In genomic region chr4:145935253-145936141, GRCh38 we compare ENCODE assay signal across 9 cellular contexts. TPM values are rescaled to one million over a fixed set of nuclear protein-coding genes. Genes with fewer than 3 reads are reported as not detected.
DNase-seq lines count a peak whose midpoint lies in the region; ATAC-seq and TF ChIP-seq lines count a peak whose summit lies in the region.
"Had no signal": no experiment of that assay in that cellular context is flagged by ENCODE, and none has a peak within 500 bp of the region (broad histone marks: within the 10 kb centered on the region; RNA-seq: fewer than 3 reads in every experiment).

No MANE protein-coding gene starts in this region.

- no peaks in the 10 kb centered on the region; the same call in 1 of the 2 replicates for H3K36me3 ChIP-seq in Panc1 (ENCODE audit: control insufficient read depth, insufficient read depth, low read length)
- H3K36me3 ChIP-seq in colonic mucosa, result no peaks in the 10 kb centered on the region
- H3K36me3 ChIP-seq in lower lobe of right lung, result no peaks in the 10 kb centered on the region
- no peaks in the 10 kb centered on the region for H3K36me3 ChIP-seq in testis (ENCODE audit: low read depth, missing control alignments)
- H3K36me3 ChIP-seq: neutrophil had no signal

- peak overlapping the region; percentile 93 for H3K27ac Mint-ChIP-seq in activated CD4-positive, alpha-beta T cell treated with anti-CD3 and anti-CD28 coated beads for 36 hours
- peak overlapping the region; percentile 95 to 99 (median 98) for H3K27ac Mint-ChIP-seq in H9

- H3K27ac ChIP-seq in H9 (ENCODE audit: insufficient read length, low read depth, low read length) (peak overlapping the region; percentile 13), Panc1 (ENCODE audit: low read length) (peak overlapping the region; percentile 75), colonic mucosa (peak overlapping the region; percentile 97), lower lobe of right lung (peak overlapping the region; percentile 91), testis (peak overlapping the region; percentile 90 to 95)
- H3K27ac ChIP-seq: neutrophil had no signal

- ATAC-seq in activated CD4-positive, alpha-beta T cell treated with anti-CD3 and anti-CD28 coated beads for 36 hours, result no peak
- ATAC-seq in Panc1, result no peak
- ATAC-seq in lower lobe of right lung, result no peak

- H2BK12ac ChIP-seq in H9 (ENCODE audit: insufficient read length, low read depth, low read length), result no peak overlapping the region

- H3K23ac ChIP-seq in H9 (ENCODE audit: insufficient read length, low read depth, low read length), result no peak overlapping the region

- CTCF ChIA-PET in activated CD4-positive, alpha-beta T cell treated with anti-CD3 and anti-CD28 coated beads for 36 hours (lab: Charles Lee), result interaction anchor here (0.7 to 1.1 kb wide), 2 partner anchors 27 to 41 kb away, joined by 3 read pairs; no protein-coding TSS in a partner anchor
- CTCF ChIA-PET in Panc1 (lab: Charles Lee), result no interaction called here

- in situ Hi-C loops in Panc1 (cut with HindIII; ENCODE audit: low pct_unique_long_range_greater_than_20kb, low sequenced_read_pairs), result no loop called here

- peak overlapping the region; percentile 65 to 72 for H3K4me3 ChIP-seq in Panc1 (ENCODE audit: low read depth in 2 of 2, low read length in 2 of 2)
- peak overlapping the region; percentile 60 for H3K4me3 ChIP-seq in colonic mucosa
- peak overlapping the region; percentile 80 for H3K4me3 ChIP-seq in lower lobe of right lung
- H3K4me3 ChIP-seq in testis, result peak overlapping the region; percentile 73 to 75

- no peak overlapping the region for H4K8ac ChIP-seq in H9 (replicated peaks; ENCODE audit: insufficient read length, low read depth, low read length)

- peak overlapping the region; percentile 58 for H3K9ac ChIP-seq in H9 (ENCODE audit: extremely low read depth, insufficient read length, low read length)
- peak overlapping the region; percentile 90 to 97 for H3K9ac ChIP-seq in colonic mucosa (ENCODE audit: low read depth in 2 of 2, low read length in 2 of 2)

- 100% methylated on average over 1 of the region's 18 CpGs for WGBS in H9 (ENCODE audit: extremely low coverage, insufficient read length, low lambda C conversion rate)
- WGBS in testis, 2 donors, result 4% methylated on average over 18 of the region's 18 CpGs

- H4K91ac ChIP-seq in H9 (ENCODE audit: insufficient read length, low read depth, low read length), result no peak overlapping the region

- peaks cover 9% of the 10 kb centered on the region for H3K4me1 ChIP-seq in H9 (ENCODE audit: insufficient read depth, low read length)
- peaks cover 10% of the 10 kb centered on the region for H3K4me1 ChIP-seq in Panc1 (ENCODE audit: control insufficient read depth, insufficient read depth, low read length)
- no peaks in the 10 kb centered on the region for H3K4me1 ChIP-seq in colonic mucosa
- peaks cover 10% of the 10 kb centered on the region for H3K4me1 ChIP-seq in lower lobe of right lung
- peaks cover 14% of the 10 kb centered on the region for H3K4me1 ChIP-seq in testis

- H3K4me3 Mint-ChIP-seq in activated CD4-positive, alpha-beta T cell treated with anti-CD3 and anti-CD28 coated beads for 36 hours, result peak overlapping the region; percentile 97
- peak overlapping the region; percentile 96 to 97 for H3K4me3 Mint-ChIP-seq in H9

- H3K27me3 Mint-ChIP-seq in activated CD4-positive, alpha-beta T cell treated with anti-CD3 and anti-CD28 coated beads for 36 hours, result no peaks in the 10 kb centered on the region
- no peaks in the 10 kb centered on the region for H3K27me3 Mint-ChIP-seq in H9 (ENCODE audit: low read depth)

- no peak overlapping the region for H2BK5ac ChIP-seq in H9 (ENCODE audit: insufficient read length, low read length)

- BruUV-seq in Panc1 (replicated peaks; lab: Mats Ljungman, UMichigan), result TSS peak; percentile 52

- no peak overlapping the region for H2BK20ac ChIP-seq in H9 (ENCODE audit: low read depth, low read length, poor library complexity, severe bottlenecking)

- H2BK15ac ChIP-seq in H9 (ENCODE audit: low read depth, low read length), result no peak overlapping the region

- peak overlapping the region; percentile 95; the same call in 1 of the 2 replicates for H3K14ac ChIP-seq in H9 (ENCODE audit: insufficient read depth, low read length)

- H2AFZ ChIP-seq in H9 (ENCODE audit: low read length), result no peak overlapping the region

- peaks cover 27% of the 10 kb centered on the region; the same call in 1 of the 2 replicates for H3K79me2 ChIP-seq in H9 (ENCODE audit: insufficient read depth, low read length)

- H2BK120ac ChIP-seq in H9 (ENCODE audit: low read depth, low read length, poor library complexity, severe bottlenecking), result no peak overlapping the region

- no peak overlapping the region for H3K4ac ChIP-seq in H9 (ENCODE audit: low read depth, low read length)

- no peak overlapping the region for H3K56ac ChIP-seq in H9 (ENCODE audit: insufficient read length, low read depth, low read length)

- peak overlapping the region; percentile 60 for H3K18ac ChIP-seq in H9 (ENCODE audit: insufficient read length, low read depth, low read length)

- peak; percentile 50 for DNase-seq in activated CD4-positive, alpha-beta T cell treated with anti-CD3 and anti-CD28 coated beads for 36 hours
- DNase-seq in activated CD4-positive, alpha-beta T cell treated with anti-CD3 and anti-CD28 coated beads for 4 hours, result no peak
- DNase-seq in H9, result peak; percentile 62
- no peak for DNase-seq in Panc1 (ENCODE audit: low read depth, low spot score)
- peak; percentile 65 for DNase-seq in colonic mucosa
- DNase-seq in lower lobe of right lung, result peak; percentile 44
- peak; percentile 66 for DNase-seq in testis
- DNase-seq in NCI-H2196 (lab: John Stamatoyannopoulos, UW; ENCODE audit: unreplicated experiment), result no peak

- peaks cover 62% of the 10 kb centered on the region for H3K4me1 Mint-ChIP-seq in activated CD4-positive, alpha-beta T cell treated with anti-CD3 and anti-CD28 coated beads for 36 hours
- peaks cover 47 to 52% of the 10 kb centered on the region in 2 experiments for H3K4me1 Mint-ChIP-seq in H9

- H4K20me1 ChIP-seq in H9 (ENCODE audit: control insufficient read depth, insufficient read depth, insufficient read length), result no peaks in the 10 kb centered on the region

- peaks cover 15% of the 10 kb centered on the region for H3K36me3 Mint-ChIP-seq in activated CD4-positive, alpha-beta T cell treated with anti-CD3 and anti-CD28 coated beads for 36 hours (ENCODE audit: low read depth)
- H3K36me3 Mint-ChIP-seq in H9 (ENCODE audit: insufficient read depth in 1 of 3, low read depth in 3 of 3), result peaks cover 1 to 4% (median 4%) of the 10 kb centered on the region in 3 experiments; a peak in 4 of 7 replicates

- H3K27me3 ChIP-seq in H9 (ENCODE audit: insufficient read depth, low read length) (no peaks in the 10 kb centered on the region), Panc1 (ENCODE audit: control insufficient read depth, insufficient read depth, low read length) (no peaks in the 10 kb centered on the region), colonic mucosa (no peaks in the 10 kb centered on the region), lower lobe of right lung (ENCODE audit: low read depth) (no peaks in the 10 kb centered on the region), testis (no peaks in the 10 kb centered on the region)

- peaks cover 13% of the 10 kb centered on the region for H3K23me2 ChIP-seq in H9 (ENCODE audit: insufficient read length, low read depth, low read length, poor library complexity, severe bottlenecking)

- H3T11ph ChIP-seq in H9 (ENCODE audit: low read length), result no peak overlapping the region

- no peak overlapping the region for H4K5ac ChIP-seq in H9 (ENCODE audit: insufficient read length, low read depth, low read length)

- no peak overlapping the region for H2AK5ac ChIP-seq in H9 (ENCODE audit: insufficient read length, low read length)

- no peak for TF ChIP-seq POLR2A in testis (IDR thresholded peaks at IDR 0.05)

- H3K79me1 ChIP-seq in H9 (ENCODE audit: insufficient read depth, low read depth, low read length, poor library complexity, severe bottlenecking), result no peaks in the 10 kb centered on the region

- intact Hi-C loops in activated CD4-positive, alpha-beta T cell treated with anti-CD3 and anti-CD28 coated beads for 36 hours (cut with DNase I, micrococcal nuclease), result loop anchor here (1.0 to 10.0 kb wide), 7 partner anchors 108 to 753 kb away; partner anchors contain the start of genes LSM6 (in 1 of the 2), OTUD4 (in 1 of the 2) and SLC10A7 (in 1 of the 2)
- intact Hi-C loops in Panc1 (cut with micrococcal nuclease; ENCODE audit: unreplicated experiment), result no loop called here
- intact Hi-C loops in colonic mucosa (cut with DNase I), result loop anchor here (5.0 to 10.0 kb wide), 2 partner anchors 203 to 311 kb away; no protein-coding TSS in a partner anchor
- intact Hi-C loops in lower lobe of right lung (cut with DNase I), result no loop called here
- intact Hi-C loops in testis (cut with DNase I; ENCODE audit: low total_unique reads), result no loop called here

- H3K4me2 ChIP-seq in H9 (ENCODE audit: insufficient read depth, insufficient read length, low read length), result peak overlapping the region; percentile 71

- H3K9me3 ChIP-seq in H9 (ENCODE audit: control insufficient read depth, low read depth, low read length), result no peaks in the 10 kb centered on the region
- H3K9me3 ChIP-seq in Panc1 (ENCODE audit: control insufficient read depth, insufficient read depth, low read depth, low read length), result no peaks in the 10 kb centered on the region
- no peaks in the 10 kb centered on the region for H3K9me3 ChIP-seq in colonic mucosa
- no peaks in the 10 kb centered on the region for H3K9me3 ChIP-seq in lower lobe of right lung
- H3K9me3 ChIP-seq in testis, result no peaks in the 10 kb centered on the region
- H3K9me3 ChIP-seq: neutrophil had no signal

- H3K9me3 Mint-ChIP-seq in activated CD4-positive, alpha-beta T cell treated with anti-CD3 and anti-CD28 coated beads for 36 hours (ENCODE audit: low read depth), result no peaks in the 10 kb centered on the region
- no peaks in the 10 kb centered on the region; a peak in 1 of 5 replicates for H3K9me3 Mint-ChIP-seq in H9

- POLR2A ChIA-PET in activated CD4-positive, alpha-beta T cell treated with anti-CD3 and anti-CD28 coated beads for 36 hours (lab: Charles Lee), result no interaction called here
- POLR2A ChIA-PET in Panc1 (lab: Charles Lee), result no interaction called here

- TF ChIP-seq CTCF in H9 (conservative IDR thresholded peaks at IDR 0.05) (no peak), Panc1 (IDR thresholded peaks at IDR 0.05) (no peak), colonic mucosa (IDR thresholded peaks at IDR 0.05) (no peak), lower lobe of right lung (IDR thresholded peaks at IDR 0.05) (no peak), testis (IDR thresholded peaks at IDR 0.05) (no peak)

RNA-seq across cellular contexts. Expression of gene ZNF827, which starts 3.1 kb away (rescaled TPM):
- total RNA-seq in activated CD4-positive, alpha-beta T cell treated with anti-CD3 and anti-CD28 coated beads for 36 hours, result 10 to 100 TPM; 21.2 to 26.6 TPM
- total RNA-seq in H9 (2021), result 28.4 and 29.4 TPM in 2 replicates
- total RNA-seq in Panc1 (2021; ENCODE audit: unreplicated experiment), result 6.3 TPM
- polyA plus RNA-seq in Panc1 (2012; ENCODE audit: insufficient read length), result 5.8 TPM
- total RNA-seq in colonic mucosa, result 10 to 100 TPM; 17.9 to 19.7 TPM
- 11.3 TPM for total RNA-seq in lower lobe of right lung
- 10 to 100 TPM; 37.5 to 46.8 TPM for total RNA-seq in testis
- polyA plus RNA-seq in testis (ENCODE audit: insufficient read depth, low read depth, low replicate concordance), result 13.9 TPM

Comparison
In these comparisons a context has a peak if more than half of its experiments do, and no peak if none do; other contexts are left out.
1. DNase-seq: peak in activated CD4-positive, alpha-beta T cell treated with anti-CD3 and anti-CD28 coated beads for 36 hours (single experiment), H9 (single experiment), colonic mucosa (single experiment), lower lobe of right lung (single experiment) and testis (single experiment); none in activated CD4-positive, alpha-beta T cell treated with anti-CD3 and anti-CD28 coated beads for 4 hours (0 of 2), Panc1 (single experiment) and NCI-H2196 (single experiment).
2. H3K27ac ChIP-seq: peak in every context shown above with its lines; median percentile 97 in colonic mucosa; 92 in testis; 91 in lower lobe of right lung; 75 in Panc1; 13 in H9.
3. intact Hi-C loops: an anchor here in activated CD4-positive, alpha-beta T cell treated with anti-CD3 and anti-CD28 coated beads for 36 hours (1.0 to 10.0 kb wide) and colonic mucosa (5.0 to 10.0 kb wide); none called in Panc1, lower lobe of right lung and testis.
4. Peak in every context shown above with its lines, with median percentiles within 50 percentile points of each other: H3K4me3 ChIP-seq.